In genomic region chr14:99883866-99884650, GRCh38 we compare ENCODE assay signal across 1 cellular context.
TF ChIP-seq lines count a peak whose summit lies in the region.

No MANE protein-coding gene starts in this region.

TF ChIP-seq in GM12878, 131 proteins besides CTCF, POLR2A, EP300 and RAD21 (continued from another document):
- TF ChIP-seq E4F1 (IDR thresholded peaks at IDR 0.05; ENCODE audit: borderline replicate concordance, partially characterized antibody) = no peak
- no peak for TF ChIP-seq NR2C2 (IDR thresholded peaks at IDR 0.05; ENCODE audit: borderline replicate concordance, control insufficient read depth, insufficient read length, low read depth)
- TF ChIP-seq CEBPB (IDR thresholded peaks at IDR 0.05; ENCODE audit: borderline replicate concordance in 1 of 2, low read depth in 2 of 2, low read length in 2 of 2) = no peak
- TF ChIP-seq BACH1 (IDR thresholded peaks at IDR 0.05; ENCODE audit: borderline replicate concordance) = no peak
- no peak for TF ChIP-seq NR2C1 (IDR thresholded peaks at IDR 0.05)
- TF ChIP-seq TARDBP (IDR thresholded peaks at IDR 0.05; ENCODE audit: borderline replicate concordance) = no peak
- no peak for TF ChIP-seq ZNF24 (IDR thresholded peaks at IDR 0.05)
- TF ChIP-seq DPF2 (IDR thresholded peaks at IDR 0.05) = no peak
- no peak for TF ChIP-seq SRF (IDR thresholded peaks at IDR 0.05; ENCODE audit: low read depth in 2 of 2, low read length in 2 of 2)
- no peak for TF ChIP-seq RELA (IDR thresholded peaks at IDR 0.05; ENCODE audit: borderline replicate concordance, partially characterized antibody)
- TF ChIP-seq ZBTB4 (CRISPR knock-in tag; IDR thresholded peaks at IDR 0.05) = no peak
- no peak for TF ChIP-seq CUX1 (IDR thresholded peaks at IDR 0.05; ENCODE audit: insufficient replicate concordance, low read depth, low read length)
- no peak for TF ChIP-seq ATF7 (IDR thresholded peaks at IDR 0.05; ENCODE audit: low read depth)
